Comparison of ENCODE assay signal across 10 cellular contexts in the genomic region with DNA sequence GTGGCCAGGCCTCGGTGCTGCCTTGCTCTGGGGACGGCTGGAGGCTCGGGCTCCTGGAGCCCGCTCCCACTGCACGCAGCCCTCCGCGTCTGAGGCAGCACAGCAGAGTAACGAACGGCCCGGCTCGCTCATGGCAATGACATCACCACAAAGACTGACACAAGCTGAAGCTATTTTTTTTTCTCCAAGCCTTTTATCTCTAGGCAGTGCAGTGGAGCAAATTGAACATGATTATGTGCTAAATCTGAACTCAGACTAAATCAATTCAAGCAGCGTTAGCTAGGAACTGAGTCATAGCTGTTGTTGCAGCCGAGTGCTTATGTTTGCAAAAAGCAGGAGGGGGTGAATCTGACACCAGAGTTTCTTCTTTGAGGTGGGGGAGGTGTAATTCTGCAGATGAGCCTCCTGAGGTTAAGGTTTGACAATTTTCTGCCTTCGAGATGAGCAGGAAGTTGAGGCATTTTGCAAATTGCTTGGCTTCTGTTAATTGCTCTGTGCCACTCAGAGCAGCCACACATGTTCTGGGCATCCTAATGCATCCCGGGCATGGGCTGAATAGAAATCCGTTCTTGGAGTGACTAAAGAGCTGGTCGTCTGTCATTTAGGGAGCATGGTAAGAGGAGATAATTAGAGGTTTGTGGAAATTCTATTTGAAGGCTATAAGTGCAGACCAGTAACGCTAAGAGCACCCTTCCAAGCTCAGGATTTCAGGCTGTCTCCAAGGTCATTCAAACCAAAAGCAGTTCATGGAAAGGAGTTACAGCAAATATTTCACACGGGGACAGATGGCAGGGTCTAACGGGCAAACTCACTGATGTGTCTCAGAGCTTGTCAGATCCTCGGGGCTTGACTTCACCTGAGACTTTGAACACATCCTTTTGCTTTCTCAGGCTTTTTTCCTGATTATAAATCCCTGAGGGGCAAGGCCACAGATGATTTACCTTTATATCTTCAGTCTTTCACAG.
A peak's percentile ranks its signal among the peaks of the same experiment; 100 is the strongest.
DNase-seq lines count a peak whose midpoint lies in the region; ATAC-seq and TF ChIP-seq lines count a peak whose summit lies in the region.
"Had no signal": no experiment of that assay in that cellular context is flagged by ENCODE, and none has a peak within 500 bp of the region (broad histone marks: within the 10 kb centered on the region; RNA-seq: fewer than 3 reads in every experiment).

No MANE protein-coding gene starts in this region.

- H3K4me3 ChIP-seq in A673 (ENCODE audit: low read depth, low read length, poor library complexity, severe bottlenecking) (no peak overlapping the region), H7 (ENCODE audit: insufficient read depth, low read depth, low read length) (no peak overlapping the region)

- no peak overlapping the region for H3K27ac Mint-ChIP-seq in activated CD8-positive, alpha-beta T cell treated with anti-CD3 and anti-CD28 coated beads, Interleukin-2, amount 10 ng/mL, durations not matched to agents 7 days and 5 days

- peaks cover 13% of the 10 kb centered on the region for H3K27me3 ChIP-seq in A673 (replicated peaks; ENCODE audit: insufficient read depth, low read depth, low read length, poor library complexity)
- H3K27me3 ChIP-seq in H7 (ENCODE audit: control insufficient read depth, insufficient read depth, low read length) = no peaks in the 10 kb centered on the region

- no peaks in the 10 kb centered on the region for H3K9me3 Mint-ChIP-seq in activated CD8-positive, alpha-beta T cell treated with anti-CD3 and anti-CD28 coated beads, Interleukin-2, amount 10 ng/mL, durations not matched to agents 7 days and 5 days (ENCODE audit: insufficient read depth)
- H3K9me3 Mint-ChIP-seq: neural crest cell had no signal

- no peak for TF ChIP-seq CTCF in A673 (conservative IDR thresholded peaks at IDR 0.05; ENCODE audit: low read depth, low read length)

- no peak overlapping the region for H3K27ac ChIP-seq in A673 (ENCODE audit: low read depth, low read length, poor library complexity, severe bottlenecking)
- H3K27ac ChIP-seq: VCaP had no signal

- intact Hi-C loops in A673 (cut with micrococcal nuclease; ENCODE audit: unreplicated experiment) = no loop called here

- H3K27me3 Mint-ChIP-seq in activated CD8-positive, alpha-beta T cell treated with anti-CD3 and anti-CD28 coated beads, Interleukin-2, amount 10 ng/mL, durations not matched to agents 7 days and 5 days (ENCODE audit: low read depth) = peaks cover 21% of the 10 kb centered on the region

- no peaks in the 10 kb centered on the region for H3K36me3 Mint-ChIP-seq in activated CD8-positive, alpha-beta T cell treated with anti-CD3 and anti-CD28 coated beads, Interleukin-2, amount 10 ng/mL, durations not matched to agents 7 days and 5 days (ENCODE audit: low read depth)

- H3K9me3 ChIP-seq in A673 (ENCODE audit: low read depth, low read length, poor library complexity, severe bottlenecking) = no peaks in the 10 kb centered on the region

- no peak overlapping the region for H3K4me3 Mint-ChIP-seq in activated CD8-positive, alpha-beta T cell treated with anti-CD3 and anti-CD28 coated beads, Interleukin-2, amount 10 ng/mL, durations not matched to agents 7 days and 5 days
- H3K4me3 Mint-ChIP-seq: neural crest cell had no signal

- CTCF ChIA-PET in A673 (lab: Charles Lee) = no interaction called here
- CTCF ChIA-PET in activated CD8-positive, alpha-beta T cell treated with anti-CD3 and anti-CD28 coated beads, Interleukin-2, amount 10 ng/mL, durations not matched to agents 7 days and 5 days (lab: Charles Lee) = interaction anchor here (1.0 to 1.5 kb wide), 2 partner anchors 57 to 236 kb away, joined by 3 to 4 read pairs; no protein-coding TSS in a partner anchor

- DNase-seq in A673 (ENCODE audit: low spot score) = peak; percentile 56
- peak; percentile 44 for DNase-seq in H7
- no peak for DNase-seq in activated CD8-positive, alpha-beta T cell treated with anti-CD3 and anti-CD28 coated beads, Interleukin-2, amount 10 ng/mL, durations not matched to agents 7 days and 5 days
- DNase-seq in islet precursor cell = peak; percentile 74
- DNase-seq in NCI-H446 (lab: John Stamatoyannopoulos, UW) = no peak
- no peak for DNase-seq in H4 (ENCODE audit: low spot score)

- ATAC-seq in activated CD8-positive, alpha-beta T cell treated with anti-CD3 and anti-CD28 coated beads, Interleukin-2, amount 10 ng/mL, durations not matched to agents 7 days and 5 days = peak; percentile 27
- no peak for ATAC-seq in GM18870 (IDR thresholded peaks at IDR 0.05; ENCODE audit: unreplicated experiment)
- ATAC-seq in activated CD4-positive, CD25-positive, alpha-beta regulatory T cell treated with anti-CD3 and anti-CD28 coated beads, Interleukin-2, amount 50 U/mL, for 24 hours = no peak

- no peaks in the 10 kb centered on the region for H3K4me1 ChIP-seq in A673 (ENCODE audit: insufficient read depth, low read length, poor library complexity, severe bottlenecking)

- BruUV-seq in A673 (replicated peaks; lab: Mats Ljungman, UMichigan) = no TSS peak

- POLR2A ChIA-PET in A673 (lab: Charles Lee; ENCODE audit: low non-redundant PET) = no interaction called here
- POLR2A ChIA-PET in activated CD8-positive, alpha-beta T cell treated with anti-CD3 and anti-CD28 coated beads, Interleukin-2, amount 10 ng/mL, durations not matched to agents 7 days and 5 days (lab: Charles Lee) = no interaction called here

- no peaks in the 10 kb centered on the region for H3K36me3 ChIP-seq in A673 (ENCODE audit: insufficient read depth, low read length, poor library complexity, severe bottlenecking)
- H3K36me3 ChIP-seq in H7 (replicated peaks; ENCODE audit: control insufficient read depth, insufficient read depth, low read length) = no peaks in the 10 kb centered on the region

- H3K4me1 Mint-ChIP-seq in activated CD8-positive, alpha-beta T cell treated with anti-CD3 and anti-CD28 coated beads, Interleukin-2, amount 10 ng/mL, durations not matched to agents 7 days and 5 days (ENCODE audit: low read depth) = peaks cover 2% of the 10 kb centered on the region

Comparison
In these comparisons a context has a peak if more than half of its experiments do, and no peak if none do; other contexts are left out.
1. DNase-seq: peak in A673 (single experiment), H7 (single experiment) and islet precursor cell (single experiment); none in activated CD8-positive, alpha-beta T cell treated with anti-CD3 and anti-CD28 coated beads, Interleukin-2, amount 10 ng/mL, durations not matched to agents 7 days and 5 days (single experiment), NCI-H446 (0 of 2) and H4 (single experiment).